Comparison of ENCODE assay signal across 22 cellular contexts in the genomic region with DNA sequence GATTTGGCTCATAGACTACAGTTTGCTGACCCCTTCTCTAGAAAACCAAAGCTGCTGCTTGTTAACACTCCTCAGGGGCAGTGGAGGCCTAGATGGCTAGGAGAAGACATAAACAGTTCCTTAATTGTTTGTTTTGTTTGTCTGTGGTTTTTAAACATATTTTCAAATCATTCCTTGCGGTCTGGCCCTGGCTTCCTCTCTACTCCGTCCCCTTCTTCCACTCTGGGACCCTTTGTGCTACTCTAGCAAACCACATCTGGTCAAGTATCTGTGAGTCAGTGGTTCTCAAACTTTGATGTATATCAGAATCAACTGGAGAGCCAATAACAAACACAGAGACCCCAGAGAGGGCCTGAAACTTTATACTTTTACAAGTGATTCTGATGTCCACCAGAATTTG. TPM values are rescaled to one million over a fixed set of nuclear protein-coding genes. Genes with fewer than 3 reads are reported as not detected.
DNase-seq lines count a peak whose midpoint lies in the region; ATAC-seq and TF ChIP-seq lines count a peak whose summit lies in the region.
"Had no signal": no experiment of that assay in that cellular context is flagged by ENCODE, and none has a peak within 500 bp of the region (broad histone marks: within the 10 kb centered on the region; RNA-seq: fewer than 3 reads in every experiment).

No MANE protein-coding gene starts in this region.

- H3K27ac ChIP-seq in IMR-90 (ENCODE audit: insufficient read depth, low read length) (no peak overlapping the region), trophoblast cell (ENCODE audit: low read depth, low read length) (no peak overlapping the region)
- H3K27ac ChIP-seq: BLaER1 had no signal

- in situ Hi-C loops in IMR-90 (cut with MboI; ENCODE audit: low sequenced_read_pairs), result no loop called here

- H3K14ac ChIP-seq in IMR-90 (replicated peaks; ENCODE audit: low read depth, low read length) (no peak overlapping the region), trophoblast cell (ENCODE audit: low read length) (no peak overlapping the region)

- TF ChIP-seq CTCF in IMR-90 (conservative IDR thresholded peaks at IDR 0.05; ENCODE audit: low read depth, low read length), result no peak

- H2BK120ac ChIP-seq in IMR-90 (ENCODE audit: low read depth, low read length) (no peak overlapping the region), trophoblast cell (ENCODE audit: insufficient read depth, low read length, poor library complexity) (no peak overlapping the region)

- no peak overlapping the region for H3K56ac ChIP-seq in IMR-90 (ENCODE audit: extremely low read depth, insufficient read depth, low read length)

- no CpG with 5 or more reads among the region's 2 CpGs for WGBS in IMR-90 (ENCODE audit: extremely low coverage in 2 of 2, insufficient read length in 1 of 2), 2 experiments
- no CpG with 5 or more reads among the region's 2 CpGs for WGBS in trophoblast cell (ENCODE audit: extremely low coverage, insufficient coverage, insufficient read length)

- no peak overlapping the region for H3K4me2 ChIP-seq in IMR-90 (ENCODE audit: low read depth, low read length)
- H3K4me2 ChIP-seq in trophoblast cell (ENCODE audit: low read length), result no peak overlapping the region
- H3K4me2 ChIP-seq: BLaER1, GM23338 had no signal

- POLR2A ChIA-PET in IMR-90 (lab: Charles Lee; ENCODE audit: unreplicated experiment), result no interaction called here

- TF ChIP-seq POLR2A in IMR-90 (IDR thresholded peaks at IDR 0.05; ENCODE audit: low read depth, low read length), result no peak

- H3K9me1 ChIP-seq in IMR-90 (ENCODE audit: insufficient read depth, low read length), result no peaks in the 10 kb centered on the region

- no peak overlapping the region for H3K18ac ChIP-seq in IMR-90 (ENCODE audit: low read depth, low read length)
- H3K18ac ChIP-seq in trophoblast cell (ENCODE audit: low read length), result no peak overlapping the region

- dilution Hi-C loops in IMR-90 (cut with HindIII; ENCODE audit: low sequenced_read_pairs, unreplicated experiment), result no loop called here

- H2BK12ac ChIP-seq in trophoblast cell (ENCODE audit: low read length), result no peak overlapping the region

- H2BK5ac ChIP-seq in IMR-90 (ENCODE audit: low read depth, low read length, poor library complexity, severe bottlenecking) (no peak overlapping the region), trophoblast cell (ENCODE audit: low read depth, low read length, poor library complexity) (no peak overlapping the region)

- H4K91ac ChIP-seq in IMR-90 (ENCODE audit: insufficient read depth, low read depth, low read length) (no peak overlapping the region), trophoblast cell (ENCODE audit: low read depth, low read length) (no peak overlapping the region)

- H2AK9ac ChIP-seq in IMR-90 (replicated peaks; ENCODE audit: low read depth, low read length, poor library complexity), result no peak overlapping the region

- no peak for TF ChIP-seq RAD21 in IMR-90 (IDR thresholded peaks at IDR 0.05; ENCODE audit: low read length)

- CTCF ChIA-PET in IMR-90 (lab: Yijun Ruan, JAX), result interaction anchor here (0.7 kb wide), 1 partner anchor 14 kb away, joined by 3 read pairs; no protein-coding TSS in a partner anchor

- H3K23ac ChIP-seq in IMR-90 (ENCODE audit: low read depth, low read length), result no peak overlapping the region
- no peak overlapping the region for H3K23ac ChIP-seq in trophoblast cell (ENCODE audit: low read length)

- H3K79me1 ChIP-seq in IMR-90 (ENCODE audit: low read depth in 1 of 2, low read length in 2 of 2) (no peaks in the 10 kb centered on the region), trophoblast cell (ENCODE audit: low read length) (no peaks in the 10 kb centered on the region)

- no peak overlapping the region for H2BK20ac ChIP-seq in IMR-90 (ENCODE audit: low read depth, low read length)

- H3K9ac ChIP-seq in IMR-90 (ENCODE audit: low read depth, low read length) (no peak overlapping the region), trophoblast cell (ENCODE audit: low read length) (no peak overlapping the region)
- H3K9ac ChIP-seq: BLaER1 had no signal

- H3K27me3 ChIP-seq in IMR-90 (ENCODE audit: control insufficient read depth, insufficient read depth, low read length), result no peaks in the 10 kb centered on the region
- H3K27me3 ChIP-seq in trophoblast cell (ENCODE audit: insufficient read depth, low read length), result no peaks in the 10 kb centered on the region

- no peak overlapping the region for H4K5ac ChIP-seq in IMR-90 (ENCODE audit: low read depth, low read length)

- ATAC-seq in IMR-90 (ENCODE audit: low read depth), result peak; percentile 48; the same call in 1 of the 2 replicates
- no peak for ATAC-seq in stimulated activated naive CD8-positive, alpha-beta T cell treated with anti-CD3 and anti-CD28 coated beads, Interleukin-15, Interleukin-2, amounts not matched to agents 100 U/mL and 50 U/mL, for 24 hours
- ATAC-seq: GM23338, HCT116, K562 had no signal

- no peak overlapping the region for H4K12ac ChIP-seq in trophoblast cell (ENCODE audit: low read depth, low read length)

- no peaks in the 10 kb centered on the region for H4K20me1 ChIP-seq in IMR-90 (ENCODE audit: insufficient read depth, low read length)
- H4K20me1 ChIP-seq: BLaER1 had no signal

- no peak overlapping the region for H2BK15ac ChIP-seq in IMR-90 (ENCODE audit: low read depth, low read length)

- H2AFZ ChIP-seq in IMR-90 (replicated peaks; ENCODE audit: low read length, poor library complexity), result no peak overlapping the region
- H2AFZ ChIP-seq in trophoblast cell (ENCODE audit: insufficient read depth, low read length, poor library complexity), result no peak overlapping the region
- H2AFZ ChIP-seq: GM23338 had no signal

- DNase-seq in IMR-90 (peak; percentile 29), SW480 (ENCODE audit: low spot score) (peak; percentile 1), fibroblast of peridontal ligament (ENCODE audit: extremely low read depth) (peak; percentile 19), trophoblast cell (no peak), SKM-1 (lab: John Stamatoyannopoulos, UW; ENCODE audit: unreplicated experiment) (no peak), T-helper 1 cell (no peak)
- DNase-seq in stimulated activated naive CD8-positive, alpha-beta T cell treated with anti-CD3 and anti-CD28 coated beads, Interleukin-15, Interleukin-2, amounts not matched to agents 100 U/mL and 50 U/mL, for 24 hours, result no peak
- DNase-seq: Caco-2; CD4-positive, alpha-beta memory T cell; DMS 273 treated with DMSO at 0.1 percent for 48 hours; DMS79 treated with DMSO at 0.1 percent for 48 hours; NCI-H1092 treated with DMSO at 0.1 percent for 48 hours; NCI-H1436 treated with DMSO at 0.1 percent for 48 hours; NCI-H1930; NCI-H748 treated with DMSO at 0.1 percent for 48 hours; OCI-M1; Right ventricle myocardium superior; SW 1271 had no signal

- H4K8ac ChIP-seq in IMR-90 (ENCODE audit: low read depth in 2 of 2, low read length in 2 of 2) (no peak overlapping the region), trophoblast cell (ENCODE audit: low read depth, low read length) (no peak overlapping the region)

- no peaks in the 10 kb centered on the region for H3K79me2 ChIP-seq in trophoblast cell (ENCODE audit: control insufficient read depth, insufficient read depth, low read length, poor library complexity)

- BruUV-seq in IMR-90 (replicated peaks; lab: Mats Ljungman, UMichigan), result no TSS peak

- H3K4me1 ChIP-seq in IMR-90 (ENCODE audit: control insufficient read depth, insufficient read depth, low read length) (no peaks in the 10 kb centered on the region), trophoblast cell (ENCODE audit: control insufficient read depth in 1 of 2, insufficient read depth in 2 of 2, low read length in 2 of 2) (no peaks in the 10 kb centered on the region)
- H3K4me1 ChIP-seq: BLaER1, Caco-2 had no signal

- H3K36me3 ChIP-seq in IMR-90 (ENCODE audit: control insufficient read depth, insufficient read depth, low read length) (no peaks in the 10 kb centered on the region), trophoblast cell (ENCODE audit: control insufficient read depth in 1 of 2, insufficient read depth in 2 of 2, low read length in 2 of 2) (no peaks in the 10 kb centered on the region)
- H3K36me3 ChIP-seq: BLaER1 had no signal

- intact Hi-C loops in IMR-90 (cut with micrococcal nuclease), result no loop called here

- H3K4me3 ChIP-seq in IMR-90 (ENCODE audit: insufficient read depth, low read depth, low read length) (no peak overlapping the region), trophoblast cell (ENCODE audit: low read depth, low read length) (no peak overlapping the region)
- H3K4me3 ChIP-seq: BLaER1, GM23338, K562 had no signal

- no peak overlapping the region for H2AK5ac ChIP-seq in IMR-90 (ENCODE audit: low read depth, low read length)
- no peak overlapping the region for H2AK5ac ChIP-seq in trophoblast cell (ENCODE audit: low read length)

- no peaks in the 10 kb centered on the region; the same call in 1 of the 2 replicates for H3K9me3 ChIP-seq in IMR-90 (ENCODE audit: control insufficient read depth, insufficient read depth, low read length)
- no peaks in the 10 kb centered on the region for H3K9me3 ChIP-seq in trophoblast cell (ENCODE audit: insufficient read depth, low read depth, low read length)
- H3K9me3 ChIP-seq: BLaER1, Caco-2 had no signal

- H3K4ac ChIP-seq in IMR-90 (ENCODE audit: low read depth, low read length) (no peak overlapping the region), trophoblast cell (ENCODE audit: low read depth, low read length) (no peak overlapping the region)

TF ChIP-seq in IMR-90, 13 proteins besides CTCF, POLR2A, EP300 and RAD21 (continues in another document):
- TF ChIP-seq, protein P1, sequence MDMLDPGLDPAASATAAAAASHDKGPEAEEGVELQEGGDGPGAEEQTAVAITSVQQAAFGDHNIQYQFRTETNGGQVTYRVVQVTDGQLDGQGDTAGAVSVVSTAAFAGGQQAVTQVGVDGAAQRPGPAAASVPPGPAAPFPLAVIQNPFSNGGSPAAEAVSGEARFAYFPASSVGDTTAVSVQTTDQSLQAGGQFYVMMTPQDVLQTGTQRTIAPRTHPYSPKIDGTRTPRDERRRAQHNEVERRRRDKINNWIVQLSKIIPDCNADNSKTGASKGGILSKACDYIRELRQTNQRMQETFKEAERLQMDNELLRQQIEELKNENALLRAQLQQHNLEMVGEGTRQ (IDR thresholded peaks at IDR 0.05; ENCODE audit: low read depth, low read length), result no peak
- TF ChIP-seq, protein P2, sequence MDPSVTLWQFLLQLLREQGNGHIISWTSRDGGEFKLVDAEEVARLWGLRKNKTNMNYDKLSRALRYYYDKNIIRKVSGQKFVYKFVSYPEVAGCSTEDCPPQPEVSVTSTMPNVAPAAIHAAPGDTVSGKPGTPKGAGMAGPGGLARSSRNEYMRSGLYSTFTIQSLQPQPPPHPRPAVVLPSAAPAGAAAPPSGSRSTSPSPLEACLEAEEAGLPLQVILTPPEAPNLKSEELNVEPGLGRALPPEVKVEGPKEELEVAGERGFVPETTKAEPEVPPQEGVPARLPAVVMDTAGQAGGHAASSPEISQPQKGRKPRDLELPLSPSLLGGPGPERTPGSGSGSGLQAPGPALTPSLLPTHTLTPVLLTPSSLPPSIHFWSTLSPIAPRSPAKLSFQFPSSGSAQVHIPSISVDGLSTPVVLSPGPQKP (IDR thresholded peaks at IDR 0.05; ENCODE audit: borderline replicate concordance, low read depth, low read length), result no peak
- no peak for TF ChIP-seq CEBPB (IDR thresholded peaks at IDR 0.05; ENCODE audit: low read depth, low read length)

RNA-seq across cellular contexts. Expression of a gene that starts 36.1 kb away (rescaled TPM):
- 1.1 TPM in 2 replicates for total RNA-seq in IMR-90 (2012; rRNA removed)
- 0.40 and 0.53 TPM in 2 replicates for polyA plus RNA-seq in IMR-90 (2012; rRNA removed)
- polyA plus RNA-seq in IMR-90 (2012; cell fraction: cytosol; rRNA removed), result 0.22 and 0.38 TPM in 2 replicates
- 0.49 and 0.81 TPM in 2 replicates for polyA plus RNA-seq in IMR-90 (2012; cell fraction: nucleus; rRNA removed; ENCODE audit: low replicate concordance)
- polyA plus RNA-seq in trophoblast cell (2013), result 2.1 and 2.4 TPM in 2 replicates
- total RNA-seq: Caco-2; CD4-positive, alpha-beta memory T cell; K562 had no signal
- polyA plus RNA-seq: CD4-positive, alpha-beta memory T cell; K562 had no signal

Comparison
In these comparisons a context has a peak if more than half of its experiments do, and no peak if none do; other contexts are left out.
1. DNase-seq: peak in IMR-90 (single experiment), SW480 (single experiment) and fibroblast of peridontal ligament (single experiment); none in trophoblast cell (0 of 2), SKM-1 (single experiment), stimulated activated naive CD8-positive, alpha-beta T cell treated with anti-CD3 and anti-CD28 coated beads, Interleukin-15, Interleukin-2, amounts not matched to agents 100 U/mL and 50 U/mL, for 24 hours (single experiment) and T-helper 1 cell (0 of 5).